ENCODE assay signal across 16 cellular contexts in the genomic region with DNA sequence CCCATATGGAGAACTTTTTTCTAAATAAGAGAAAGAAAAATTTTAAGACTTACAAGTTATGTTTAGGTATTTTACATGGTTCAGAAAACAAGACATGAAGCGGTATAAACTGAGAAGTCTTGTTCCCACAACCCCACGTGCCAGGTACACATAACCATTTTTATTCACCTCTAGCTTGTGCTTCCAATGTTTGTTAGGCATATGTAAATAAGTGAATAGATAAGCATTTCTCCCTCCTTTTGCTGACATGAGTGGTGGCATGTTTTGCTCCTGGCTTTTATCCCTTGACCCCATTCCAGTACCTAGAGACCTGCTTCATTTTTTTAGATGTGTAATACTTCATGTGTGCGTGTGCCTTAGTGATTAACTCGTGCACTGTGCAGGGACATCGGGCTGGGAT.
A peak's percentile ranks its signal among the peaks of the same experiment; 100 is the strongest.
DNase-seq lines count a peak whose midpoint lies in the region; ATAC-seq and TF ChIP-seq lines count a peak whose summit lies in the region.
"Had no signal": no experiment of that assay in that cellular context is flagged by ENCODE, and none has a peak within 500 bp of the region (broad histone marks: within the 10 kb centered on the region; RNA-seq: fewer than 3 reads in every experiment).

No MANE protein-coding gene starts in this region.

- WGBS in testis, 2 donors, result 69 to 72% methylated on average over 5 of the region's 5 CpGs

- H3F3A ChIP-seq in neural progenitor cell (ENCODE audit: low read depth), result peaks cover 23% of the 10 kb centered on the region

- no peak overlapping the region for H3K9ac ChIP-seq in neural progenitor cell
- H3K9ac ChIP-seq: BLaER1 treated with 17β-estradiol and CSF1 and Interleukin-3, amounts not matched to agents 10 nM and 100 nM had no signal

- H2AFZ ChIP-seq in neural progenitor cell (replicated peaks), result no peak overlapping the region

- TF ChIP-seq CTCF in cardiac muscle cell (IDR thresholded peaks at IDR 0.05; ENCODE audit: low read depth, low read length) (no peak), chondrocyte (IDR thresholded peaks at IDR 0.05) (no peak), neural progenitor cell (IDR thresholded peaks at IDR 0.05) (no peak), testis (IDR thresholded peaks at IDR 0.05) (no peak)

- peaks cover 9% of the 10 kb centered on the region for H3K36me3 Mint-ChIP-seq in chondrocyte (ENCODE audit: low read depth)
- peaks cover 28% of the 10 kb centered on the region for H3K36me3 Mint-ChIP-seq in neural progenitor cell
- no peaks in the 10 kb centered on the region for H3K36me3 Mint-ChIP-seq in activated CD4-positive, alpha-beta memory T cell treated with anti-CD3 and anti-CD28 coated beads for 36 hours

- POLR2A ChIA-PET in activated CD4-positive, alpha-beta memory T cell treated with anti-CD3 and anti-CD28 coated beads for 36 hours (lab: Charles Lee), result no interaction called here

- H3K4me3 ChIP-seq in cardiac muscle cell (no peak overlapping the region), neural progenitor cell (no peak overlapping the region), testis (no peak overlapping the region)
- H3K4me3 ChIP-seq: BLaER1 treated with 17β-estradiol and CSF1 and Interleukin-3, amounts not matched to agents 10 nM and 100 nM; Peyer's patch had no signal

- peaks cover 35% of the 10 kb centered on the region for H4K20me1 ChIP-seq in neural progenitor cell (ENCODE audit: low read depth)

- H3K9me3 Mint-ChIP-seq in chondrocyte (ENCODE audit: low read depth) (no peaks in the 10 kb centered on the region), neural progenitor cell (peaks cover 2% of the 10 kb centered on the region)
- H3K9me3 Mint-ChIP-seq in activated CD4-positive, alpha-beta memory T cell treated with anti-CD3 and anti-CD28 coated beads for 36 hours, result no peaks in the 10 kb centered on the region

- DNase-seq in cardiac muscle cell (ENCODE audit: low read depth in 1 of 2, low spot score in 1 of 2) (no peak), left ventricle myocardium superior (no peak), chondrocyte (ENCODE audit: low spot score) (no peak), neural progenitor cell (ENCODE audit: low spot score) (no peak), testis (no peak), HPDE6-E6E7 (ENCODE audit: extremely low spot score) (no peak)
- DNase-seq in activated CD4-positive, alpha-beta memory T cell treated with anti-CD3 and anti-CD28 coated beads for 36 hours, result no peak
- DNase-seq: 8988T, DMS 273 treated with DMSO at 0.1 percent for 48 hours, MM.1S, NCI-H187, NCI-H510A, Peyer's patch had no signal

- H3K9me3 ChIP-seq in cardiac muscle cell (ENCODE audit: low read depth) (no peaks in the 10 kb centered on the region), neural progenitor cell (ENCODE audit: low read depth) (no peaks in the 10 kb centered on the region), testis (no peaks in the 10 kb centered on the region)
- H3K9me3 ChIP-seq: Peyer's patch had no signal

- intact Hi-C loops in left ventricle myocardium superior (cut with micrococcal nuclease) (no loop called here), testis (cut with DNase I; ENCODE audit: low total_unique reads) (no loop called here)
- intact Hi-C loops in activated CD4-positive, alpha-beta memory T cell treated with anti-CD3 and anti-CD28 coated beads for 36 hours (cut with micrococcal nuclease), result no loop called here

- no peak for ATAC-seq in left ventricle myocardium superior
- no peak for ATAC-seq in HG03442 (IDR thresholded peaks at IDR 0.05; ENCODE audit: unreplicated experiment)
- ATAC-seq: HepG2 had no signal

- H3K4me3 Mint-ChIP-seq in chondrocyte (ENCODE audit: unreplicated experiment) (no peak overlapping the region), neural progenitor cell (no peak overlapping the region)
- H3K4me3 Mint-ChIP-seq in activated CD4-positive, alpha-beta memory T cell treated with anti-CD3 and anti-CD28 coated beads for 36 hours, result no peak overlapping the region

- H3K4me2 ChIP-seq in neural progenitor cell, result peak overlapping the region; percentile 41
- H3K4me2 ChIP-seq: BLaER1 treated with 17β-estradiol and CSF1 and Interleukin-3, amounts not matched to agents 10 nM and 100 nM had no signal

- H3K4me1 Mint-ChIP-seq in chondrocyte (ENCODE audit: low read depth) (peaks cover 87% of the 10 kb centered on the region), neural progenitor cell (peaks cover 74% of the 10 kb centered on the region)
- H3K4me1 Mint-ChIP-seq in activated CD4-positive, alpha-beta memory T cell treated with anti-CD3 and anti-CD28 coated beads for 36 hours (ENCODE audit: low read depth), result peaks cover 6% of the 10 kb centered on the region

- H3K27ac Mint-ChIP-seq in chondrocyte (ENCODE audit: unreplicated experiment) (peak overlapping the region; percentile 93), neural progenitor cell (peak overlapping the region; percentile 92)
- no peak overlapping the region for H3K27ac Mint-ChIP-seq in activated CD4-positive, alpha-beta memory T cell treated with anti-CD3 and anti-CD28 coated beads for 36 hours

- H3K27ac ChIP-seq in cardiac muscle cell (peak overlapping the region; percentile 20), neural progenitor cell (peak overlapping the region; percentile 69), testis (peak overlapping the region; percentile 82 to 89)
- H3K27ac ChIP-seq: BLaER1 treated with 17β-estradiol and CSF1 and Interleukin-3, amounts not matched to agents 10 nM and 100 nM; Peyer's patch had no signal

- H3K27me3 Mint-ChIP-seq in chondrocyte (ENCODE audit: low read depth), result no peaks in the 10 kb centered on the region
- peaks cover 4% of the 10 kb centered on the region for H3K27me3 Mint-ChIP-seq in neural progenitor cell (ENCODE audit: insufficient read depth, low read depth)
- H3K27me3 Mint-ChIP-seq in activated CD4-positive, alpha-beta memory T cell treated with anti-CD3 and anti-CD28 coated beads for 36 hours, result peaks cover 1% of the 10 kb centered on the region

- H3K4me1 ChIP-seq in cardiac muscle cell (ENCODE audit: low read depth), result no peaks in the 10 kb centered on the region
- peaks cover 58% of the 10 kb centered on the region for H3K4me1 ChIP-seq in neural progenitor cell
- H3K4me1 ChIP-seq in testis, result peaks cover 37% of the 10 kb centered on the region
- H3K4me1 ChIP-seq: Peyer's patch had no signal

- no peaks in the 10 kb centered on the region for H3K27me3 ChIP-seq in cardiac muscle cell
- H3K27me3 ChIP-seq in neural progenitor cell, result no peaks in the 10 kb centered on the region
- H3K27me3 ChIP-seq in testis, result no peaks in the 10 kb centered on the region
- H3K27me3 ChIP-seq: BLaER1 treated with 17β-estradiol and CSF1 and Interleukin-3, amounts not matched to agents 10 nM and 100 nM; Peyer's patch had no signal

- H3K36me3 ChIP-seq in cardiac muscle cell, result no peaks in the 10 kb centered on the region
- no peaks in the 10 kb centered on the region for H3K36me3 ChIP-seq in neural progenitor cell
- no peaks in the 10 kb centered on the region for H3K36me3 ChIP-seq in testis (ENCODE audit: low read depth, missing control alignments)

- CTCF ChIA-PET in activated CD4-positive, alpha-beta memory T cell treated with anti-CD3 and anti-CD28 coated beads for 36 hours (lab: Charles Lee), result interaction anchor here (1.5 kb wide), 1 partner anchor 219 kb away, joined by 4 read pairs; no protein-coding TSS in a partner anchor

- H3K79me2 ChIP-seq in neural progenitor cell (ENCODE audit: low read depth), result peaks cover 10% of the 10 kb centered on the region

- TF ChIP-seq POLR2A in testis (IDR thresholded peaks at IDR 0.05), result no peak

Comparison
In these comparisons a context has a peak if more than half of its experiments do, and no peak if none do; other contexts are left out.
1. H3K27ac ChIP-seq: peak in every context shown above with its lines; median percentile 86 in testis; 69 in neural progenitor cell; 20 in cardiac muscle cell.